ENCODE assay signal across 8 cellular contexts in genomic region chr2:219388127-219388844, GRCh38. TPM values are rescaled to one million over a fixed set of nuclear protein-coding genes. Genes with fewer than 3 reads are reported as not detected.
A peak's percentile ranks its signal among the peaks of the same experiment; 100 is the strongest.
DNase-seq lines count a peak whose midpoint lies in the region; ATAC-seq and TF ChIP-seq lines count a peak whose summit lies in the region.

No MANE protein-coding gene starts in this region.

- TF ChIP-seq RAD21 in SK-N-SH (IDR thresholded peaks at IDR 0.05; ENCODE audit: low read length), result no peak

- no peaks in the 10 kb centered on the region for H3K9me2 ChIP-seq in SK-N-SH

- H3K4me1 Mint-ChIP-seq in glutamatergic neuron (ENCODE audit: low read depth, unreplicated experiment) (no peaks in the 10 kb centered on the region), osteocyte (ENCODE audit: unreplicated experiment) (peaks cover 12% of the 10 kb centered on the region)

- TF ChIP-seq EP300 in SK-N-SH (IDR thresholded peaks at IDR 0.05; ENCODE audit: borderline replicate concordance in 1 of 2, low read depth in 1 of 2, low read length in 1 of 2), result no peak

- H3K9me3 Mint-ChIP-seq in activated naive CD4-positive, alpha-beta T cell treated with anti-CD3 and anti-CD28 coated beads, Interleukin-2, amount 50 U/mL, for 72 hours, result no peaks in the 10 kb centered on the region
- H3K9me3 Mint-ChIP-seq in glutamatergic neuron (ENCODE audit: unreplicated experiment) (peaks cover 7% of the 10 kb centered on the region), osteocyte (ENCODE audit: unreplicated experiment) (no peaks in the 10 kb centered on the region)

- H3K36me3 ChIP-seq in SK-N-SH (replicated peaks in 1 of 2; ENCODE audit: control insufficient read depth in 1 of 2, insufficient read depth in 2 of 2, low read length in 1 of 2), result peaks cover 24 to 30% of the 10 kb centered on the region in 2 experiments
- H3K36me3 ChIP-seq in thoracic aorta, result peaks cover 17% of the 10 kb centered on the region

- H3K4me3 ChIP-seq in SK-N-SH (ENCODE audit: low read depth in 2 of 2, low read length in 1 of 2), result peak overlapping the region in 1 of 2 experiments; percentile 43; a peak in 2 of 4 replicates
- H3K4me3 ChIP-seq in thoracic aorta, result peak overlapping the region; percentile 63

- peaks cover 13% of the 10 kb centered on the region for H3K79me2 ChIP-seq in SK-N-SH (ENCODE audit: insufficient read depth)

- 0 out of 2 replicates have a peak overlapping the region, but pooled peaks have one; percentile 32 for H3K9ac ChIP-seq in SK-N-SH

- peak overlapping the region; percentile 96 for H2AFZ ChIP-seq in SK-N-SH (ENCODE audit: low read depth)

- POLR2A ChIA-PET in SK-N-SH (lab: Yijun Ruan, JAX), result interaction anchor here (0.7 to 2.1 kb wide), 8 partner anchors 14 to 139 kb away, joined by 3 to 5 read pairs (median 3); partner anchors contain the start of gene DNAJB2

- H3K4me1 ChIP-seq in SK-N-SH (ENCODE audit: control insufficient read depth in 1 of 2, insufficient read depth in 2 of 2, low read depth in 1 of 2, low read length in 1 of 2), result peaks cover 3 to 16% of the 10 kb centered on the region in 2 experiments; a peak in 1 of 4 replicates
- peaks cover 7 to 9% of the 10 kb centered on the region in 2 donors for H3K4me1 ChIP-seq in thoracic aorta (ENCODE audit: control insufficient read depth in 1 of 2, low read depth in 2 of 2)

- no peaks in the 10 kb centered on the region for H4K20me1 ChIP-seq in SK-N-SH (ENCODE audit: insufficient read depth)

- peaks cover 8% of the 10 kb centered on the region for H3F3A ChIP-seq in SK-N-SH (replicated peaks; ENCODE audit: insufficient read depth)

- H3K36me3 Mint-ChIP-seq in activated naive CD4-positive, alpha-beta T cell treated with anti-CD3 and anti-CD28 coated beads, Interleukin-2, amount 50 U/mL, for 72 hours, result peaks cover 5 to 6% of the 10 kb centered on the region in 2 donors
- H3K36me3 Mint-ChIP-seq in glutamatergic neuron (ENCODE audit: unreplicated experiment) (no peaks in the 10 kb centered on the region), osteocyte (ENCODE audit: unreplicated experiment) (peaks cover 13% of the 10 kb centered on the region)

- H3K4me3 Mint-ChIP-seq in glutamatergic neuron (ENCODE audit: unreplicated experiment), result peak overlapping the region; percentile 64
- H3K4me3 Mint-ChIP-seq in osteocyte (ENCODE audit: unreplicated experiment), result peak overlapping the region; percentile 69

- ATAC-seq in HG02623 (IDR thresholded peaks at IDR 0.05; ENCODE audit: unreplicated experiment) (peak; percentile 76), thoracic aorta (ENCODE audit: insufficient number of reproducible peaks, low FRiP score, low read depth) (peak; percentile 83)
- peak; percentile 75 to 86 for ATAC-seq in activated naive CD4-positive, alpha-beta T cell treated with anti-CD3 and anti-CD28 coated beads, Interleukin-2, amount 50 U/mL, for 72 hours

- peak; percentile 98 for DNase-seq in GM10266 (ENCODE audit: extremely low spot score)
- peak; percentile 83 for DNase-seq in NCI-H1048 (lab: John Stamatoyannopoulos, UW)
- DNase-seq in SK-N-SH, result peak; percentile 99
- DNase-seq in activated naive CD4-positive, alpha-beta T cell treated with anti-CD3 and anti-CD28 coated beads, Interleukin-2, amount 50 U/mL, for 72 hours (ENCODE audit: low spot score in 2 of 2), result peak; percentile 97 to 99
- peak; percentile 99 for DNase-seq in glutamatergic neuron
- DNase-seq in osteocyte (ENCODE audit: extremely low spot score, unreplicated experiment), result peak; percentile 99
- peak; percentile 97 for DNase-seq in thoracic aorta (ENCODE audit: low spot score)

- H3K27me3 Mint-ChIP-seq in glutamatergic neuron (ENCODE audit: unreplicated experiment) (peaks cover 9% of the 10 kb centered on the region), osteocyte (ENCODE audit: unreplicated experiment) (no peaks in the 10 kb centered on the region)

- H3K9me3 ChIP-seq in SK-N-SH, result no peaks in the 10 kb centered on the region
- H3K9me3 ChIP-seq in thoracic aorta, result no peaks in the 10 kb centered on the region

- H3K27ac ChIP-seq in SK-N-SH (ENCODE audit: low read depth in 2 of 2, low read length in 1 of 2) (peak overlapping the region; percentile 43 to 75; a peak in 3 of 4 replicates), thoracic aorta (peak overlapping the region; percentile 51 to 62)

- CTCF ChIA-PET in SK-N-SH (lab: Yijun Ruan, JAX), result interaction anchor here (0.5 to 7.7 kb wide), 28 partner anchors 9 to 384 kb away, joined by 3 to 52 read pairs (median 4); partner anchors contain the start of genes CHPF, GMPPA, SLC23A3 and TMEM198

- peak overlapping the region; percentile 70; the same call in 1 of the 2 replicates for H3K4me2 ChIP-seq in SK-N-SH

- WGBS in SK-N-SH (ENCODE audit: low lambda C conversion rate), result 3% methylated on average over 20 of the region's 78 CpGs

- TF ChIP-seq CTCF in GM10266 (IDR thresholded peaks at IDR 0.05; ENCODE audit: control insufficient read depth, insufficient read depth, low read depth, missing control alignments), result peak; percentile 84
- TF ChIP-seq CTCF in SK-N-SH (IDR thresholded peaks at IDR 0.05), result peak; percentile 64
- TF ChIP-seq CTCF in glutamatergic neuron (IDR thresholded peaks at IDR 0.05; ENCODE audit: partially characterized antibody, unreplicated experiment), result peak; percentile 44
- TF ChIP-seq CTCF in osteocyte (IDR thresholded peaks at IDR 0.05), result peak; percentile 64
- TF ChIP-seq CTCF in thoracic aorta (IDR thresholded peaks at IDR 0.05), result peak; percentile 73

- H3K27ac Mint-ChIP-seq in activated naive CD4-positive, alpha-beta T cell treated with anti-CD3 and anti-CD28 coated beads, Interleukin-2, amount 50 U/mL, for 72 hours, result peak overlapping the region in 1 of 2 donors; percentile 91
- H3K27ac Mint-ChIP-seq in glutamatergic neuron (ENCODE audit: unreplicated experiment) (peak overlapping the region; percentile 59), osteocyte (ENCODE audit: unreplicated experiment) (peak overlapping the region; percentile 62)

- H3K27me3 ChIP-seq in SK-N-SH (ENCODE audit: insufficient read depth) (no peaks in the 10 kb centered on the region), thoracic aorta (replicated peaks; ENCODE audit: insufficient read depth) (no peaks in the 10 kb centered on the region)

TF ChIP-seq in SK-N-SH, 30 proteins besides CTCF, POLR2A, EP300 and RAD21 (continues in another document):
- TF ChIP-seq SIN3A (IDR thresholded peaks at IDR 0.05; ENCODE audit: borderline replicate concordance, low read depth, low read length), result no peak
- no peak for TF ChIP-seq JUND (IDR thresholded peaks at IDR 0.05)
- no peak for TF ChIP-seq CHD2 (IDR thresholded peaks at IDR 0.05; ENCODE audit: low read length, partially characterized antibody)
- TF ChIP-seq TCF12 (IDR thresholded peaks at IDR 0.05), result no peak

RNA-seq across cellular contexts. Expression of gene DNPEP, which starts 0.6 kb away (rescaled TPM):
- 80.7 and 92.6 TPM in 2 replicates for polyA plus RNA-seq in SK-N-SH (2012; rRNA removed)
- polyA plus RNA-seq in SK-N-SH (2012; cell fraction: cytosol; rRNA removed), result 27.9 and 49.5 TPM in 2 replicates
- polyA plus RNA-seq in SK-N-SH (2012; cell fraction: nucleus; rRNA removed), result 188 and 246 TPM in 2 replicates
- 10 to 100 TPM; 61.1 to 96.0 TPM for total RNA-seq in activated naive CD4-positive, alpha-beta T cell treated with anti-CD3 and anti-CD28 coated beads, Interleukin-2, amount 50 U/mL, for 72 hours
- total RNA-seq in glutamatergic neuron (ENCODE audit: unreplicated experiment), result 19.8 TPM
- 58.1 and 73.2 TPM in 2 replicates for total RNA-seq in osteocyte
- total RNA-seq in thoracic aorta, result 10 to 100 TPM; 42.7 to 51.2 TPM

RNA-seq across cellular contexts. Expression of gene DES, which starts 29.9 kb away (rescaled TPM):
- polyA plus RNA-seq in SK-N-SH (2012; rRNA removed), result 0.21 and 0.28 TPM in 2 replicates
- polyA plus RNA-seq in SK-N-SH (2012; cell fraction: cytosol; rRNA removed), result 0.18 and 0.20 TPM in 2 replicates
- polyA plus RNA-seq in SK-N-SH (2012; cell fraction: nucleus; rRNA removed), result 0.07 and 0.26 TPM in 2 replicates
- total RNA-seq in activated naive CD4-positive, alpha-beta T cell treated with anti-CD3 and anti-CD28 coated beads, Interleukin-2, amount 50 U/mL, for 72 hours, result not detected
- total RNA-seq in glutamatergic neuron (ENCODE audit: unreplicated experiment) (1.3 TPM), osteocyte (not detected in 2 replicates), thoracic aorta (100 to 1,000 TPM; 146 to 302 TPM)

RNA-seq across cellular contexts. Expression of gene SPEG, which starts 46.4 kb away (rescaled TPM):
- polyA plus RNA-seq in SK-N-SH (2012; rRNA removed), result 98.3 and 107 TPM in 2 replicates
- polyA plus RNA-seq in SK-N-SH (2012; cell fraction: cytosol; rRNA removed), result 27.8 and 36.3 TPM in 2 replicates
- polyA plus RNA-seq in SK-N-SH (2012; cell fraction: nucleus; rRNA removed), result 717 and 872 TPM in 2 replicates
- 1 to 10 TPM; 2.2 to 2.8 TPM for total RNA-seq in activated naive CD4-positive, alpha-beta T cell treated with anti-CD3 and anti-CD28 coated beads, Interleukin-2, amount 50 U/mL, for 72 hours
- 92.9 TPM for total RNA-seq in glutamatergic neuron (ENCODE audit: unreplicated experiment)
- total RNA-seq in osteocyte, result 27.0 and 30.3 TPM in 2 replicates
- total RNA-seq in thoracic aorta, result 100 to 1,000 TPM; 426 to 455 TPM

RNA-seq across cellular contexts. Expression of gene RESP18, which starts 55.7 kb away (rescaled TPM):
- polyA plus RNA-seq in SK-N-SH (2012; rRNA removed), result not detected in 2 replicates
- not detected in 2 replicates for polyA plus RNA-seq in SK-N-SH (2012; cell fraction: cytosol; rRNA removed)
- polyA plus RNA-seq in SK-N-SH (2012; cell fraction: nucleus; rRNA removed), result not detected in 2 replicates
- not detected for total RNA-seq in activated naive CD4-positive, alpha-beta T cell treated with anti-CD3 and anti-CD28 coated beads, Interleukin-2, amount 50 U/mL, for 72 hours
- total RNA-seq in glutamatergic neuron (ENCODE audit: unreplicated experiment) (not detected), osteocyte (not detected in 2 replicates), thoracic aorta (not detected)

Comparison
In these comparisons a context has a peak if more than half of its experiments do, and no peak if none do; other contexts are left out.
1. RNA of gene DES, which starts 29.9 kb away (total RNA-seq): 146 to 302 TPM in thoracic aorta; 1.3 TPM in glutamatergic neuron (single experiment), not detected in osteocyte and not detected in activated naive CD4-positive, alpha-beta T cell treated with anti-CD3 and anti-CD28 coated beads, Interleukin-2, amount 50 U/mL, for 72 hours; every median in the first group is over 10 times any median in the second.
2. Peak in every context shown above with its lines, with median percentiles within 50 percentile points of each other: DNase-seq, CTCF ChIP-seq and ATAC-seq.